14 cellular contexts compared by ENCODE assay signal in the genomic region with DNA sequence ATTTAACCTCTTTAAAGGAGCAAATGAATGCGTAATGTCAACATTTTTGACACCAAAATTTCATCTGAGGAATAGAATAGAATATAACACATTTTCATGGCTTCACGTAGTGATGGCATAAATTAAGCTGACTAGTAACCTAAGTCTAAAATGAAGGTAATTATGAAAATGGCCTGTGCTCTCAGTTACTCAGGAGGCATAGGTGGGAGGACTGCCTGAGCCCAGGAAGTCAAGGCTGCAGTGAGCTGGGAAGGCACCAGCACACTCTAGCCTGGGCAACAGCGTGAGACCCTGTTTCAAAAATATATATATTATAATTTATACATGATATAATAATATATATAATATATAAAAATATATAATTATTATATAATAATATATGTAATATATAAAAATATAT.
DNase-seq lines count a peak whose midpoint lies in the region; ATAC-seq and TF ChIP-seq lines count a peak whose summit lies in the region.
"Had no signal": no experiment of that assay in that cellular context is flagged by ENCODE, and none has a peak within 500 bp of the region (broad histone marks: within the 10 kb centered on the region; RNA-seq: fewer than 3 reads in every experiment).

No MANE protein-coding gene starts in this region.

- peaks cover 9 to 14% of the 10 kb centered on the region in 2 donors for H3K4me1 ChIP-seq in neuronal stem cell (ENCODE audit: control insufficient read depth in 2 of 2, insufficient read depth in 1 of 2, low read depth in 1 of 2, low read length in 2 of 2)
- H3K4me1 ChIP-seq: Peyer's patch, upper lobe of left lung had no signal

- no peak overlapping the region for H3K14ac ChIP-seq in neuronal stem cell (ENCODE audit: low read length)

- no peak overlapping the region for H3K9ac ChIP-seq in neuronal stem cell (ENCODE audit: low read depth, low read length, poor library complexity)

- H3K9me3 ChIP-seq in neuronal stem cell (replicated peaks in 1 of 2; ENCODE audit: control insufficient read depth in 2 of 2, insufficient read depth in 1 of 2, low read depth in 1 of 2, low read length in 2 of 2): no peaks in the 10 kb centered on the region
- H3K9me3 ChIP-seq: Peyer's patch, upper lobe of left lung had no signal

- no peak for ATAC-seq in HG03097 (IDR thresholded peaks at IDR 0.05; ENCODE audit: low FRiP score, unreplicated experiment)
- ATAC-seq in HG02678 (IDR thresholded peaks at IDR 0.05; ENCODE audit: unreplicated experiment): no peak

- H2BK15ac ChIP-seq in neuronal stem cell (ENCODE audit: low read length): no peak overlapping the region

- TF ChIP-seq CTCF in GM20000 (IDR thresholded peaks at IDR 0.05; ENCODE audit: extremely low read depth, missing control alignments): no peak

- H3K79me1 ChIP-seq in neuronal stem cell (ENCODE audit: low read depth, low read length): no peaks in the 10 kb centered on the region

- no peak overlapping the region for H3K4me2 ChIP-seq in neuronal stem cell (ENCODE audit: insufficient read depth, low read length, poor library complexity, severe bottlenecking)

- no peak overlapping the region for H4K91ac ChIP-seq in neuronal stem cell (ENCODE audit: low read depth, low read length, poor library complexity)

- H2AFZ ChIP-seq in neuronal stem cell (ENCODE audit: low read length): no peak overlapping the region

- no peak overlapping the region for H3K4me3 ChIP-seq in neuronal stem cell (ENCODE audit: low read length in 2 of 2)
- H3K4me3 ChIP-seq: Peyer's patch, upper lobe of left lung had no signal

- no peak overlapping the region for H2BK12ac ChIP-seq in neuronal stem cell (ENCODE audit: low read length)

- no peak overlapping the region for H2BK120ac ChIP-seq in neuronal stem cell (ENCODE audit: low read depth, low read length)

- H3K4ac ChIP-seq in neuronal stem cell (ENCODE audit: low read length): no peak overlapping the region

- WGBS in neuronal stem cell (ENCODE audit: extremely low coverage in 2 of 2, insufficient read length in 2 of 2, insufficient replicate concordance in 1 of 2), 2 donors: no CpG with 5 or more reads among the region's 3 CpGs

- H4K8ac ChIP-seq in neuronal stem cell (ENCODE audit: low read depth, low read length): no peak overlapping the region

- no peak overlapping the region for H2BK5ac ChIP-seq in neuronal stem cell (ENCODE audit: low read length)

- DNase-seq in NCI-H748 (lab: John Stamatoyannopoulos, UW; ENCODE audit: unreplicated experiment) (peak; percentile 30), NCI-H748 treated with DMSO at 0.1 percent for 48 hours (lab: John Stamatoyannopoulos, UW) (no peak), NCI-H1436 treated with DMSO at 0.1 percent for 48 hours (lab: John Stamatoyannopoulos, UW) (peak; percentile 40), caudate nucleus (lab: John Stamatoyannopoulos, UW) (no peak), neuronal stem cell (ENCODE audit: low spot score) (no peak), GM20000 (ENCODE audit: low spot score) (no peak)
- DNase-seq: activated CD4-positive, CD25-positive, alpha-beta regulatory T cell treated with anti-CD3 and anti-CD28 coated beads, Interleukin-2, amount 50 U/mL, for 72 hours; activated T-cell treated with anti-CD3 and anti-CD28 coated beads for 4 hours; naive B cell; NCI-H1092 treated with DMSO at 0.1 percent for 48 hours had no signal

- H3K27ac ChIP-seq in caudate nucleus (ENCODE audit: low read depth, low read length): peak overlapping the region; percentile 41
- peak overlapping the region; percentile 52 for H3K27ac ChIP-seq in neuronal stem cell (replicated peaks; ENCODE audit: low read length)
- H3K27ac ChIP-seq: upper lobe of left lung had no signal

- H3K27me3 ChIP-seq in neuronal stem cell (ENCODE audit: control insufficient read depth in 3 of 3, insufficient read depth in 3 of 3, low read depth in 1 of 3, low read length in 3 of 3): no peaks in the 10 kb centered on the region
- H3K27me3 ChIP-seq: Peyer's patch, upper lobe of left lung had no signal

- no peak overlapping the region for H2AK5ac ChIP-seq in neuronal stem cell (ENCODE audit: low read depth, low read length)

- no peaks in the 10 kb centered on the region for H3K36me3 ChIP-seq in neuronal stem cell (replicated peaks in 1 of 2; ENCODE audit: control insufficient read depth in 2 of 2, insufficient read depth in 2 of 2, low read length in 2 of 2)
- H3K36me3 ChIP-seq: Peyer's patch, upper lobe of left lung had no signal

- no peak overlapping the region for H3K23ac ChIP-seq in neuronal stem cell (ENCODE audit: low read depth, low read length, poor library complexity)

- no peak overlapping the region for H3K18ac ChIP-seq in neuronal stem cell (ENCODE audit: low read length)

Comparison
In these comparisons a context has a peak if more than half of its experiments do, and no peak if none do; other contexts are left out.
1. DNase-seq: peak in NCI-H748 (single experiment) and NCI-H1436 treated with DMSO at 0.1 percent for 48 hours (single experiment); none in NCI-H748 treated with DMSO at 0.1 percent for 48 hours (single experiment), caudate nucleus (0 of 61), neuronal stem cell (single experiment) and GM20000 (single experiment).